Comparison of ENCODE assay signal across 8 cellular contexts in genomic region chr1:151060241-151061011, GRCh38. TPM values are rescaled to one million over a fixed set of nuclear protein-coding genes. Genes with fewer than 3 reads are reported as not detected.
DNase-seq lines count a peak whose midpoint lies in the region; ATAC-seq and TF ChIP-seq lines count a peak whose summit lies in the region.

MLLT11 (plus strand) TSS chr1:151060397; CDS start chr1:151067225, 6,828 bp downstream.

- ATAC-seq in Right ventricle myocardium superior (ENCODE audit: poor library complexity) (peak; percentile 54), HG03135 (IDR thresholded peaks at IDR 0.05; ENCODE audit: unreplicated experiment) (no peak)

- POLR2A ChIA-PET in AG04450 (lab: Yijun Ruan, JAX): interaction anchor here (0.6 to 1.2 kb wide), 2 partner anchors 11 to 16 kb away, joined by 3 to 6 read pairs; no protein-coding TSS in a partner anchor

- peak within 1 kb of the TSS; percentile 84 for H3K4me3 ChIP-seq in AG04450 (ENCODE audit: low read depth, low read length)

- TF ChIP-seq CTCF in AG04450 (IDR thresholded peaks at IDR 0.05; ENCODE audit: low read depth, low read length): no peak

- CTCF ChIA-PET in AG04450 (lab: Charles Lee): interaction anchor here (0.5 to 1.9 kb wide), 7 partner anchors 11 to 385 kb away, joined by 3 to 11 read pairs (median 4); partner anchors contain the start of genes C1orf56 and GABPB2

- no peaks in the 10 kb centered on the region for H3K27me3 ChIP-seq in AG04450 (ENCODE audit: control insufficient read depth, insufficient read depth, low read length)

- intact Hi-C loops in Right ventricle myocardium superior (cut with DNase I): no loop called here

- DNase-seq in AG04450 (ENCODE audit: low read depth, low spot score) (no peak), H4 (ENCODE audit: low spot score) (peak; percentile 78), NCI-H748 (lab: John Stamatoyannopoulos, UW; ENCODE audit: unreplicated experiment) (peak; percentile 88), amniotic epithelial cell (ENCODE audit: low read depth) (peak; percentile 79), Right ventricle myocardium superior (peak; percentile 45), nucleus accumbens (lab: John Stamatoyannopoulos, UW) (peak in 53 of 56 donors; percentile 12 to 82 (median 50)), activated gamma-delta T cell treated with Interleukin-2 at 50 U/mL for 16 hours (no peak)

- peak within 1 kb of the TSS; percentile 92 for H3K27ac ChIP-seq in AG04450 (ENCODE audit: low read depth, low read length)

- H3K9me3 ChIP-seq in AG04450 (ENCODE audit: control insufficient read depth, insufficient read depth, low read length): no peaks in the 10 kb centered on the region; the same call in 1 of the 2 replicates

RNA-seq across cellular contexts. Expression of gene MLLT11, which starts in this region (rescaled TPM):
- 25.2 and 28.3 TPM in 2 replicates for polyA plus RNA-seq in AG04450 (2011; rRNA removed)
- 9.4 and 10.9 TPM in 2 replicates for polyA minus RNA-seq in AG04450 (2011; rRNA and poly(A)+ RNA removed)
- total RNA-seq in H4 (2014; rRNA removed; shearing (Covaris generic)): 49.2 and 65.3 TPM in 2 replicates
- 2.9 TPM for total RNA-seq in Right ventricle myocardium superior

Comparison
In these comparisons a context has a peak if more than half of its experiments do, and no peak if none do; other contexts are left out.
1. RNA of gene MLLT11 (total RNA-seq): 49.2 to 65.3 TPM in H4; 2.9 TPM in Right ventricle myocardium superior (single experiment); every median in the first group is over 10 times any median in the second.
2. DNase-seq: peak in H4 (single experiment), NCI-H748 (single experiment), amniotic epithelial cell (single experiment), Right ventricle myocardium superior (single experiment) and nucleus accumbens (53 of 56); none in AG04450 (single experiment) and activated gamma-delta T cell treated with Interleukin-2 at 50 U/mL for 16 hours (single experiment).